1 cellular context compared by ENCODE assay signal in the genomic region with DNA sequence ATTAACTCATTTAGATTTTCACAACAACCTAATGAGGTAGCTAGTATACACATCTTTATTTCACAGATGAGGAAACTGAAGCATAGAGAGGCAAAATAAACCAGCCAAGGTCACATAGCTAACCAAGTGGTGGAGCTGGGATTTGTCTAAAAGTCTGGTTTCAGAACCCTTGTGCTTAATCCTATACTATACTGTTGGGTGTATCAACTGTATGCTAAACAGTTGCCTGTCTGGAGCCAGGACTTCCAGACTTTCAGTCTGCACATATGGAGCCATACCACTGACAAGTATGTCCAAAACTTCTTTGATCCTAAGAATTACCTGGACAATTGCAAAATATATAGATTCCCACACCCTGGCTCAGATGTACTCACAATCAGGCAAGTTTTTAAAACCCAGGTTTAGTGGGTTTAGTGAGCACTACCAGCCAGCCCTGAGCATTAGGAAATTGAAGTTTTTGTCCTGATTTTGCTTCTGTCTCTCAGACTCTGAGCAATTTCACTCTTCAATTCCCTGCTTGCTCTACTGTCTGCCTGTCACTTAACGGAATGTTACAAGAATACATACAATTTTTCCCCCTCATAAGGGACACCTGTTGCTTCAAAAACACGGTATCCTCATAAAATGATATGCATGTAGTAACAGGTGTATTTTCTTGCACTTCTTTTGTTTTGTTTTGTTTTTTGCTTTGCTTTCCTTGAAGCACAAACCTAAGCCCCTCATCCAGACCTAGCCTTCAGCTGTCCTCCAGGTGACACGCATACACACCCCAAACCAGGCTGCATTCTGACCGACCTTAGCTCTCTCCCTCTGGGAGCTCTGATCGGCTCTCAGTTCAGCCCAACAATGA.
TF ChIP-seq lines count a peak whose summit lies in the region.

No MANE protein-coding gene starts in this region.

TF ChIP-seq in SK-N-SH, 30 proteins besides CTCF, POLR2A, EP300 and RAD21:
- TF ChIP-seq, protein P1, sequence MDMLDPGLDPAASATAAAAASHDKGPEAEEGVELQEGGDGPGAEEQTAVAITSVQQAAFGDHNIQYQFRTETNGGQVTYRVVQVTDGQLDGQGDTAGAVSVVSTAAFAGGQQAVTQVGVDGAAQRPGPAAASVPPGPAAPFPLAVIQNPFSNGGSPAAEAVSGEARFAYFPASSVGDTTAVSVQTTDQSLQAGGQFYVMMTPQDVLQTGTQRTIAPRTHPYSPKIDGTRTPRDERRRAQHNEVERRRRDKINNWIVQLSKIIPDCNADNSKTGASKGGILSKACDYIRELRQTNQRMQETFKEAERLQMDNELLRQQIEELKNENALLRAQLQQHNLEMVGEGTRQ (IDR thresholded peaks at IDR 0.05; ENCODE audit: borderline replicate concordance, low read depth, low read length), result no peak
- TF ChIP-seq FOXJ3 (CRISPR knock-in tag; IDR thresholded peaks at IDR 0.05), result no peak
- TF ChIP-seq RFX5 (IDR thresholded peaks at IDR 0.05; ENCODE audit: low read length), result no peak
- no peak for TF ChIP-seq SIN3A (IDR thresholded peaks at IDR 0.05; ENCODE audit: borderline replicate concordance, low read depth, low read length)
- TF ChIP-seq, protein P2, sequence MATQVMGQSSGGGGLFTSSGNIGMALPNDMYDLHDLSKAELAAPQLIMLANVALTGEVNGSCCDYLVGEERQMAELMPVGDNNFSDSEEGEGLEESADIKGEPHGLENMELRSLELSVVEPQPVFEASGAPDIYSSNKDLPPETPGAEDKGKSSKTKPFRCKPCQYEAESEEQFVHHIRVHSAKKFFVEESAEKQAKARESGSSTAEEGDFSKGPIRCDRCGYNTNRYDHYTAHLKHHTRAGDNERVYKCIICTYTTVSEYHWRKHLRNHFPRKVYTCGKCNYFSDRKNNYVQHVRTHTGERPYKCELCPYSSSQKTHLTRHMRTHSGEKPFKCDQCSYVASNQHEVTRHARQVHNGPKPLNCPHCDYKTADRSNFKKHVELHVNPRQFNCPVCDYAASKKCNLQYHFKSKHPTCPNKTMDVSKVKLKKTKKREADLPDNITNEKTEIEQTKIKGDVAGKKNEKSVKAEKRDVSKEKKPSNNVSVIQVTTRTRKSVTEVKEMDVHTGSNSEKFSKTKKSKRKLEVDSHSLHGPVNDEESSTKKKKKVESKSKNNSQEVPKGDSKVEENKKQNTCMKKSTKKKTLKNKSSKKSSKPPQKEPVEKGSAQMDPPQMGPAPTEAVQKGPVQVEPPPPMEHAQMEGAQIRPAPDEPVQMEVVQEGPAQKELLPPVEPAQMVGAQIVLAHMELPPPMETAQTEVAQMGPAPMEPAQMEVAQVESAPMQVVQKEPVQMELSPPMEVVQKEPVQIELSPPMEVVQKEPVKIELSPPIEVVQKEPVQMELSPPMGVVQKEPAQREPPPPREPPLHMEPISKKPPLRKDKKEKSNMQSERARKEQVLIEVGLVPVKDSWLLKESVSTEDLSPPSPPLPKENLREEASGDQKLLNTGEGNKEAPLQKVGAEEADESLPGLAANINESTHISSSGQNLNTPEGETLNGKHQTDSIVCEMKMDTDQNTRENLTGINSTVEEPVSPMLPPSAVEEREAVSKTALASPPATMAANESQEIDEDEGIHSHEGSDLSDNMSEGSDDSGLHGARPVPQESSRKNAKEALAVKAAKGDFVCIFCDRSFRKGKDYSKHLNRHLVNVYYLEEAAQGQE (IDR thresholded peaks at IDR 0.05; ENCODE audit: low read depth, low read length), result no peak
